ENCODE assay signal across 8 cellular contexts in the genomic region with DNA sequence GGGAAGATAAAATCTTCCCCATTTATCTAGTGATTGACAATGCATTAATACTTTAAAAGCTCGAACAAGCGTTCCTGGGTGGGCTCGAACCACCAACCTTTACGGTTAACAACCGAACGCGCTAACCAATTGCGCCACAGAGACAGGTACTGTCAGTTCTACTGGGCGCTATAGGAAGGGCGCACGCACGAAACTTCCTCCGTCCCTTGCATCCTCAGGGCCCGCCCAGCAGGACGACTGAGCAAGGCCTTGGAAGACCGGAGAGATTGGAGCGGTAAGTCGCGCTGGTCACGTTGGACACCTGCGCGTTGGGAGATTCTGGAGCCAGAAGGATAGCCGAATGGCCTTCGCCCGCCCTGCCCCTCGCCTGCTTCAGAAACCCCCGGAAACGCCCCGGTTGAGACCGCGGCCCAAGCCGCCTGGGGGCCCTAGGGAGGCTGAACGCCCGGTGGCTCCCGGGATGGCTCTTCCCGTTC. TPM values are rescaled to one million over a fixed set of nuclear protein-coding genes. Genes with fewer than 3 reads are reported as not detected.
DNase-seq lines count a peak whose midpoint lies in the region; ATAC-seq and TF ChIP-seq lines count a peak whose summit lies in the region.
"Not testable (repeated sequence)": the region's sequence is repeated elsewhere in the genome, so short reads cannot be mapped to it uniquely, and the experiment has no call there.

No MANE protein-coding gene starts in this region.

- intact Hi-C loops in CD14-positive monocyte (cut with micrococcal nuclease); IMR-90 (cut with micrococcal nuclease): not testable (repeated sequence)

- H2BK5ac ChIP-seq in IMR-90 (ENCODE audit: low read depth, low read length, poor library complexity, severe bottlenecking), result not testable (repeated sequence)

- dilution Hi-C loops in IMR-90 (cut with HindIII; ENCODE audit: low sequenced_read_pairs, unreplicated experiment), result not testable (repeated sequence)

- not testable (repeated sequence) for H3K4me1 Mint-ChIP-seq in CD14-positive monocyte; activated naive CD8-positive, alpha-beta T cell treated with anti-CD3 and anti-CD28 coated beads for 36 hours

- CTCF ChIA-PET in IMR-90 (lab: Yijun Ruan, JAX), result not testable (repeated sequence)

- H2AK5ac ChIP-seq in IMR-90 (ENCODE audit: low read depth, low read length), result not testable (repeated sequence)

- not testable (repeated sequence) for H3K27ac ChIP-seq in IMR-90 (ENCODE audit: insufficient read depth, low read length)

- H3K14ac ChIP-seq in IMR-90 (replicated peaks; ENCODE audit: low read depth, low read length), result not testable (repeated sequence)

- not testable (repeated sequence) for H4K8ac ChIP-seq in IMR-90 (ENCODE audit: low read depth in 2 of 2, low read length in 2 of 2)

- not testable (repeated sequence) for H3K27me3 Mint-ChIP-seq in CD14-positive monocyte (ENCODE audit: low read depth in 3 of 3); activated naive CD8-positive, alpha-beta T cell treated with anti-CD3 and anti-CD28 coated beads for 36 hours

- not testable (repeated sequence) for H3K18ac ChIP-seq in IMR-90 (ENCODE audit: low read depth, low read length)

- POLR2A ChIA-PET in IMR-90 (lab: Charles Lee; ENCODE audit: unreplicated experiment), result not testable (repeated sequence)

- not testable (repeated sequence) for TF ChIP-seq CTCF in CD14-positive monocyte (IDR thresholded peaks at IDR 0.05); IMR-90 (conservative IDR thresholded peaks at IDR 0.05; ENCODE audit: low read depth, low read length); epithelial cell of proximal tubule (conservative IDR thresholded peaks at IDR 0.05; ENCODE audit: low read depth, low read length)

- DNase-seq in CD14-positive monocyte (ENCODE audit: low spot score), result peak; percentile 28
- DNase-seq in IMR-90, result peak; percentile 59
- peak; percentile 47 to 54 for DNase-seq in activated CD4-positive, alpha-beta T cell treated with anti-CD3 and anti-CD28 coated beads for 4 hours
- DNase-seq in activated naive CD8-positive, alpha-beta T cell treated with anti-CD3 and anti-CD28 coated beads for 36 hours, result peak; percentile 56
- DNase-seq in epithelial cell of proximal tubule (ENCODE audit: low read depth), result not testable (repeated sequence)
- DNase-seq in left kidney (ENCODE audit: low read depth, low spot score), result peak; percentile 58
- peak; percentile 0 for DNase-seq in putamen (ENCODE audit: low spot score)
- peak; percentile 43 for DNase-seq in stimulated activated CD8-positive, alpha-beta memory T cell treated with anti-CD3 and anti-CD28 coated beads, Interleukin-4, amount 100 ng/mL, for 24 hours (ENCODE audit: low read depth)

- H3K79me1 ChIP-seq in IMR-90 (ENCODE audit: low read depth in 1 of 2, low read length in 2 of 2), result not testable (repeated sequence)

- not testable (repeated sequence) for TF ChIP-seq POLR2A in IMR-90 (IDR thresholded peaks at IDR 0.05; ENCODE audit: low read depth, low read length)

- not testable (repeated sequence) for H3K9me1 ChIP-seq in IMR-90 (ENCODE audit: insufficient read depth, low read length)

- H3K27me3 ChIP-seq in IMR-90 (ENCODE audit: control insufficient read depth, insufficient read depth, low read length), result not testable (repeated sequence)

- not testable (repeated sequence) for TF ChIP-seq RAD21 in IMR-90 (IDR thresholded peaks at IDR 0.05; ENCODE audit: low read length)

- H2BK120ac ChIP-seq in IMR-90 (ENCODE audit: low read depth, low read length), result not testable (repeated sequence)

- H3K4me2 ChIP-seq in IMR-90 (ENCODE audit: low read depth, low read length), result peak overlapping the region; percentile 90

- peak overlapping the region; percentile 42 for H3K4me3 ChIP-seq in IMR-90 (ENCODE audit: insufficient read depth, low read depth, low read length)
- H3K4me3 ChIP-seq in epithelial cell of proximal tubule (ENCODE audit: low read depth, low read length), result peak overlapping the region; percentile 25

- H3K56ac ChIP-seq in IMR-90 (ENCODE audit: extremely low read depth, insufficient read depth, low read length), result not testable (repeated sequence)

- H2AK9ac ChIP-seq in IMR-90 (replicated peaks; ENCODE audit: low read depth, low read length, poor library complexity), result not testable (repeated sequence)

- H2BK15ac ChIP-seq in IMR-90 (ENCODE audit: low read depth, low read length), result not testable (repeated sequence)

- peaks cover 9 to 14% of the 10 kb centered on the region in 2 donors for H3K36me3 Mint-ChIP-seq in CD14-positive monocyte
- H3K36me3 Mint-ChIP-seq in activated naive CD8-positive, alpha-beta T cell treated with anti-CD3 and anti-CD28 coated beads for 36 hours, result not testable (repeated sequence)

- not testable (repeated sequence) for H2AFZ ChIP-seq in IMR-90 (replicated peaks; ENCODE audit: low read length, poor library complexity)

- H3K23ac ChIP-seq in IMR-90 (ENCODE audit: low read depth, low read length), result not testable (repeated sequence)

- not testable (repeated sequence) for H4K20me1 ChIP-seq in IMR-90 (ENCODE audit: insufficient read depth, low read length)

- H3K36me3 ChIP-seq in IMR-90 (ENCODE audit: control insufficient read depth, insufficient read depth, low read length), result not testable (repeated sequence)

- not testable (repeated sequence) for H3K4me1 ChIP-seq in IMR-90 (ENCODE audit: control insufficient read depth, insufficient read depth, low read length)

- H3K27ac Mint-ChIP-seq in CD14-positive monocyte, result peak overlapping the region in 4 of 7 donors; percentile 20 to 65 (median 53)
- peak overlapping the region; percentile 91 for H3K27ac Mint-ChIP-seq in activated naive CD8-positive, alpha-beta T cell treated with anti-CD3 and anti-CD28 coated beads for 36 hours

- WGBS in IMR-90 (ENCODE audit: extremely low coverage in 2 of 2, insufficient read length in 1 of 2), 2 experiments, result 0% methylated on average over 1 of the region's 36 CpGs; no CpG with 5 or more reads in 1 of the 2 experiments

- H2BK20ac ChIP-seq in IMR-90 (ENCODE audit: low read depth, low read length), result not testable (repeated sequence)

- peak overlapping the region; percentile 75 to 79 for H3K4me3 Mint-ChIP-seq in CD14-positive monocyte
- peak overlapping the region; percentile 80 for H3K4me3 Mint-ChIP-seq in activated naive CD8-positive, alpha-beta T cell treated with anti-CD3 and anti-CD28 coated beads for 36 hours

- not testable (repeated sequence) for H3K4ac ChIP-seq in IMR-90 (ENCODE audit: low read depth, low read length)

- H4K91ac ChIP-seq in IMR-90 (ENCODE audit: insufficient read depth, low read depth, low read length), result not testable (repeated sequence)

- not testable (repeated sequence) for BruUV-seq in IMR-90 (replicated peaks; lab: Mats Ljungman, UMichigan)

- in situ Hi-C loops in IMR-90 (cut with MboI; ENCODE audit: low sequenced_read_pairs), result not testable (repeated sequence)

- H3K9me3 Mint-ChIP-seq in CD14-positive monocyte; activated naive CD8-positive, alpha-beta T cell treated with anti-CD3 and anti-CD28 coated beads for 36 hours: not testable (repeated sequence)

- H3K9ac ChIP-seq in IMR-90 (ENCODE audit: low read depth, low read length), result not testable (repeated sequence)

- not testable (repeated sequence) for ATAC-seq in IMR-90 (ENCODE audit: low read depth)

- not testable (repeated sequence) for H3K9me3 ChIP-seq in IMR-90 (ENCODE audit: control insufficient read depth, insufficient read depth, low read length)

- H4K5ac ChIP-seq in IMR-90 (ENCODE audit: low read depth, low read length), result not testable (repeated sequence)

RNA-seq across cellular contexts. Expression of gene PPIAL4C, which starts 25.3 kb away (rescaled TPM):
- not detected for polyA plus RNA-seq in CD14-positive monocyte
- not detected in 2 replicates for total RNA-seq in IMR-90 (2012; rRNA removed)
- polyA plus RNA-seq in IMR-90 (2012; rRNA removed), result not detected in 2 replicates
- polyA plus RNA-seq in IMR-90 (2012; cell fraction: cytosol; rRNA removed), result not detected in 2 replicates
- not detected in 2 replicates for polyA plus RNA-seq in IMR-90 (2012; cell fraction: nucleus; rRNA removed; ENCODE audit: low replicate concordance)
- total RNA-seq in activated naive CD8-positive, alpha-beta T cell treated with anti-CD3 and anti-CD28 coated beads for 36 hours, result not detected
- total RNA-seq in epithelial cell of proximal tubule, result not detected in 2 replicates
